ENCODE assay signal across 23 cellular contexts in genomic region chr1:200972985-200973742, GRCh38.
"Had no signal": no experiment of that assay in that cellular context is flagged by ENCODE, and none has a peak within 500 bp of the region (broad histone marks: within the 10 kb centered on the region; RNA-seq: fewer than 3 reads in every experiment).

No MANE protein-coding gene starts in this region.

- H3K27me3 ChIP-seq: ascending aorta, brain microvascular endothelial cell, left lung, testis had no signal

- H3K9me3 Mint-ChIP-seq: activated CD4-positive, alpha-beta memory T cell treated with anti-CD3 and anti-CD28 coated beads, Interleukin-2, amount 10 ng/mL, durations not matched to agents 7 days and 5 days; activated T-helper 1 cell treated with anti-CD3 and anti-CD28 coated beads, Interleukin-12 subunit alpha, Interleukin-12 subunit beta, Interleukin-2, Interleukin-4 antibody, amounts not matched to agents 30 ng/mL and 10 ng/mL and 1 ng/mL, durations not matched to agents 14 hours and 24 hours and 36 hours; nephron progenitor cell; type B pancreatic cell; WTC11 had no signal

- DNase-seq: activated CD4-positive, alpha-beta memory T cell treated with anti-CD3 and anti-CD28 coated beads, Interleukin-2, amount 10 ng/mL, durations not matched to agents 7 days and 5 days; activated CD4-positive, alpha-beta T cell treated with anti-CD3 and anti-CD28 coated beads for 4 hours; activated gamma-delta T cell treated with Interleukin-2 at 50 U/mL for 16 hours; adrenal gland; brain microvascular endothelial cell; central memory CD4-positive, alpha-beta T cell; dermis blood vessel endothelial cell; effector CD8-positive, alpha-beta T cell; erythroblast; foreskin fibroblast; nephron progenitor cell; stimulated activated CD4-positive, alpha-beta T cell treated with anti-CD3 and anti-CD28 coated beads, Interleukin-15, amount 100 ng/mL, for 24 hours; stimulated activated naive CD4-positive, alpha-beta T cell; T-helper 1 cell; T-helper 9 cell; testis had no signal

- H3K9me3 ChIP-seq: adrenal gland, ascending aorta, left lung, testis had no signal

- H3K4me3 ChIP-seq: adrenal gland, ascending aorta, left lung, lung, testis had no signal

- H3K4me1 Mint-ChIP-seq: activated CD4-positive, alpha-beta memory T cell treated with anti-CD3 and anti-CD28 coated beads, Interleukin-2, amount 10 ng/mL, durations not matched to agents 7 days and 5 days; WTC11 had no signal

- H3K27ac Mint-ChIP-seq: activated CD4-positive, alpha-beta memory T cell treated with anti-CD3 and anti-CD28 coated beads, Interleukin-2, amount 10 ng/mL, durations not matched to agents 7 days and 5 days; activated naive CD8-positive, alpha-beta T cell; activated T-helper 1 cell treated with anti-CD3 and anti-CD28 coated beads, Interleukin-12 subunit alpha, Interleukin-12 subunit beta, Interleukin-2, Interleukin-4 antibody, amounts not matched to agents 30 ng/mL and 10 ng/mL and 1 ng/mL, durations not matched to agents 14 hours and 24 hours and 36 hours; type B pancreatic cell; WTC11 had no signal

- H3K27me3 Mint-ChIP-seq: activated CD4-positive, alpha-beta memory T cell treated with anti-CD3 and anti-CD28 coated beads, Interleukin-2, amount 10 ng/mL, durations not matched to agents 7 days and 5 days; activated naive CD8-positive, alpha-beta T cell had no signal

- H3K36me3 ChIP-seq: adrenal gland, ascending aorta, brain microvascular endothelial cell had no signal

- H3K4me3 Mint-ChIP-seq: activated CD4-positive, alpha-beta memory T cell treated with anti-CD3 and anti-CD28 coated beads, Interleukin-2, amount 10 ng/mL, durations not matched to agents 7 days and 5 days; activated naive CD8-positive, alpha-beta T cell; activated T-helper 1 cell treated with anti-CD3 and anti-CD28 coated beads, Interleukin-12 subunit alpha, Interleukin-12 subunit beta, Interleukin-2, Interleukin-4 antibody, amounts not matched to agents 30 ng/mL and 10 ng/mL and 1 ng/mL, durations not matched to agents 14 hours and 24 hours and 36 hours; nephron progenitor cell; type B pancreatic cell; WTC11 had no signal

- H3K4me1 ChIP-seq: adrenal gland, ascending aorta, left lung had no signal

- H3K27ac ChIP-seq: adrenal gland, ascending aorta, brain microvascular endothelial cell, left lung, testis had no signal

- H3K36me3 Mint-ChIP-seq: activated naive CD8-positive, alpha-beta T cell; type B pancreatic cell had no signal
